Comparison of ENCODE assay signal across 7 cellular contexts in the genomic region with DNA sequence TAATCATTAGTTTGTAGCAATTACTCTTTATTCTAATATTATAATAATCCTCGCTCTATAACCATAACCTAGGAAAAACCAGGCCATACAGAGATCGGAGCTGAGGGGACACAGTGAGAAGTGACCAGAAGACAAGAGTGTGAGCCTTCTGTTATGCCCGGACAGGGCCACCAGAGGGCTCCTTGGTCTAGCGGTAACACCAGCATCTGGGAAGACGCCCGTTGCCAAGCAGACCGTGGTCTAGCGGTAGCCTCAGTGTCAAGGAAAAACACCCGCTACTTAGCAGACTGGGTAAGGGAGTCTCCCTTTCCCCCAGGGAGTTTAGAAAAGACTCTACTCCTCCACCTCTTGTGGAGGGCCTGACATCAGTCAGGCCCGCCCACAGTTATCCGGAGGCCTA.
DNase-seq lines count a peak whose midpoint lies in the region; ATAC-seq and TF ChIP-seq lines count a peak whose summit lies in the region.
"Not testable (repeated sequence)": the region's sequence is repeated elsewhere in the genome, so short reads cannot be mapped to it uniquely, and the experiment has no call there.

No MANE protein-coding gene starts in this region.

- not testable (repeated sequence) for ATAC-seq in WTC11

- peak; percentile 8 for DNase-seq in Jurkat, Clone E6-1 (ENCODE audit: low read depth, low spot score)
- DNase-seq in WTC11 (ENCODE audit: low spot score): peak; percentile 61
- DNase-seq in endothelial cell (ENCODE audit: low spot score); osteocyte (ENCODE audit: extremely low spot score, unreplicated experiment): not testable (repeated sequence)

- H3K27me3 Mint-ChIP-seq in WTC11 (ENCODE audit: low read depth); endothelial cell (ENCODE audit: unreplicated experiment); osteocyte (ENCODE audit: unreplicated experiment): not testable (repeated sequence)

- H3K36me3 Mint-ChIP-seq in WTC11: peaks cover 45% of the 10 kb centered on the region
- not testable (repeated sequence) for H3K36me3 Mint-ChIP-seq in endothelial cell (ENCODE audit: low read depth, unreplicated experiment); osteocyte (ENCODE audit: unreplicated experiment)

- H3K9me3 Mint-ChIP-seq in WTC11 (peaks cover 51% of the 10 kb centered on the region), osteocyte (ENCODE audit: unreplicated experiment) (peaks cover 11% of the 10 kb centered on the region)
- not testable (repeated sequence) for H3K9me3 Mint-ChIP-seq in endothelial cell (ENCODE audit: unreplicated experiment)

- not testable (repeated sequence) for H3K36me3 ChIP-seq in OCI-LY3 (replicated peaks; ENCODE audit: low read depth, low read length)

- not testable (repeated sequence) for H3K9ac ChIP-seq in OCI-LY3 (ENCODE audit: low read length)

- POLR2A ChIA-PET in WTC11 (lab: Charles Lee): not testable (repeated sequence)

- not testable (repeated sequence) for H3K27ac ChIP-seq in C4-2B; OCI-LY3 (ENCODE audit: low read length)

- CTCF ChIA-PET in WTC11 (lab: Charles Lee): interaction anchor here (1.2 to 1.6 kb wide), 2 partner anchors 12 to 104 kb away, joined by 4 to 6 read pairs; no protein-coding TSS in a partner anchor

- H3K4me3 ChIP-seq in Jurkat, Clone E6-1 (ENCODE audit: low read length); OCI-LY3 (ENCODE audit: low read length): not testable (repeated sequence)

- peak overlapping the region; percentile 26; the same call in 1 of the 2 replicates for H3K4me2 ChIP-seq in OCI-LY3 (ENCODE audit: low read length)

- H3K27me3 ChIP-seq in OCI-LY3 (ENCODE audit: low read depth, low read length): not testable (repeated sequence)

- not testable (repeated sequence) for H3K4me1 ChIP-seq in OCI-LY3 (ENCODE audit: low read length)

- H3K9me3 ChIP-seq in OCI-LY3 (ENCODE audit: insufficient read depth, low read length): not testable (repeated sequence)

- H3K4me1 Mint-ChIP-seq in WTC11; endothelial cell (ENCODE audit: unreplicated experiment); osteocyte (ENCODE audit: unreplicated experiment): not testable (repeated sequence)

- H4K20me1 ChIP-seq in OCI-LY3 (ENCODE audit: insufficient read depth, low read length): not testable (repeated sequence)

- not testable (repeated sequence) for H3K4me3 Mint-ChIP-seq in WTC11; endothelial cell (ENCODE audit: unreplicated experiment); osteocyte (ENCODE audit: unreplicated experiment)

- H2AFZ ChIP-seq in OCI-LY3 (ENCODE audit: low read depth, low read length): not testable (repeated sequence)

- not testable (repeated sequence) for H3K27ac Mint-ChIP-seq in WTC11; endothelial cell (ENCODE audit: unreplicated experiment); osteocyte (ENCODE audit: unreplicated experiment)

- peak; percentile 73 for TF ChIP-seq CTCF in C4-2B (conservative IDR thresholded peaks at IDR 0.05)
- peak; percentile 37; the same call in 2 of the 3 replicates for TF ChIP-seq CTCF in GM12872 (IDR thresholded peaks at IDR 0.05; ENCODE audit: insufficient read depth, low read depth, low read length)
- TF ChIP-seq CTCF in OCI-LY3 (IDR thresholded peaks at IDR 0.05; ENCODE audit: low read depth, low read length): peak; percentile 30
- peak; percentile 54 for TF ChIP-seq CTCF in WTC11 (IDR thresholded peaks at IDR 0.05)
- TF ChIP-seq CTCF in endothelial cell (IDR thresholded peaks at IDR 0.05; ENCODE audit: unreplicated experiment): peak; percentile 28
- TF ChIP-seq CTCF in osteocyte (IDR thresholded peaks at IDR 0.05): peak; percentile 22

- not testable (repeated sequence) for H3K79me2 ChIP-seq in OCI-LY3 (ENCODE audit: low read length)

Comparison
In these comparisons a context has a peak if more than half of its experiments do, and no peak if none do; other contexts are left out.
1. CTCF ChIP-seq: peak in every context shown above with its lines; median percentile 73 in C4-2B; 54 in WTC11; 37 in GM12872; 30 in OCI-LY3; 28 in endothelial cell; 22 in osteocyte.